20 cellular contexts compared by ENCODE assay signal in genomic region chr20:24646331-24646730, GRCh38.
DNase-seq lines count a peak whose midpoint lies in the region; ATAC-seq and TF ChIP-seq lines count a peak whose summit lies in the region.
"Had no signal": no experiment of that assay in that cellular context is flagged by ENCODE, and none has a peak within 500 bp of the region (broad histone marks: within the 10 kb centered on the region; RNA-seq: fewer than 3 reads in every experiment).

No MANE protein-coding gene starts in this region.

- no peak overlapping the region for H3K9ac ChIP-seq in BLaER1 treated with 17β-estradiol and CSF1 and Interleukin-3, amounts not matched to agents 10 nM and 100 nM
- no peak overlapping the region for H3K9ac ChIP-seq in mesenchymal stem cell (ENCODE audit: low read length)

- H3K4ac ChIP-seq in mesenchymal stem cell (ENCODE audit: low read depth in 1 of 2, low read length in 2 of 2) = no peak overlapping the region

- H3K4me3 ChIP-seq in BLaER1 treated with 17β-estradiol and CSF1 and Interleukin-3, amounts not matched to agents 10 nM and 100 nM = no peak overlapping the region
- H3K4me3 ChIP-seq in Jurkat, Clone E6-1 (ENCODE audit: low read length) = no peak overlapping the region
- H3K4me3 ChIP-seq in mesenchymal stem cell (ENCODE audit: insufficient read depth in 1 of 2, low read depth in 1 of 2, low read length in 2 of 2) (no peak overlapping the region), stomach (no peak overlapping the region)
- H3K4me3 ChIP-seq: PC-9 had no signal

- H3K18ac ChIP-seq in mesenchymal stem cell (ENCODE audit: low read depth in 1 of 2, low read length in 2 of 2) = no peak overlapping the region

- no peak overlapping the region for H2BK12ac ChIP-seq in mesenchymal stem cell (ENCODE audit: low read length in 2 of 2)

- no peaks in the 10 kb centered on the region for H3K36me3 ChIP-seq in BLaER1 treated with 17β-estradiol and CSF1 and Interleukin-3, amounts not matched to agents 10 nM and 100 nM
- H3K36me3 ChIP-seq in mesenchymal stem cell (ENCODE audit: control insufficient read depth in 1 of 2, insufficient read depth in 2 of 2, low read depth in 1 of 2, low read length in 2 of 2) (no peaks in the 10 kb centered on the region), stomach (no peaks in the 10 kb centered on the region)

- H2AK5ac ChIP-seq in mesenchymal stem cell (ENCODE audit: low read length, severe bottlenecking) = no peak overlapping the region

- no peak overlapping the region for H4K91ac ChIP-seq in mesenchymal stem cell (ENCODE audit: low read length)

- H3K27me3 ChIP-seq in BLaER1 treated with 17β-estradiol and CSF1 and Interleukin-3, amounts not matched to agents 10 nM and 100 nM = no peaks in the 10 kb centered on the region
- no peaks in the 10 kb centered on the region for H3K27me3 ChIP-seq in mesenchymal stem cell (ENCODE audit: control insufficient read depth in 1 of 2, insufficient read depth in 1 of 2, low read length in 2 of 2)
- no peaks in the 10 kb centered on the region for H3K27me3 ChIP-seq in stomach

- no peaks in the 10 kb centered on the region for H4K20me1 ChIP-seq in BLaER1 treated with 17β-estradiol and CSF1 and Interleukin-3, amounts not matched to agents 10 nM and 100 nM

- 97% methylated on average over 10 of the region's 10 CpGs for WGBS in mesenchymal stem cell
- WGBS in stomach, 5 donors = 75 to 85% (median 81%) methylated on average over 10 of the region's 10 CpGs

- no peak for TF ChIP-seq CTCF in stomach (IDR thresholded peaks at IDR 0.05)

- no peak for TF ChIP-seq POLR2A in stomach (IDR thresholded peaks at IDR 0.05)

- no peak overlapping the region for H2AFZ ChIP-seq in mesenchymal stem cell (ENCODE audit: low read depth, low read length)
- H2AFZ ChIP-seq: PC-9 had no signal

- no peak overlapping the region for H3K23ac ChIP-seq in mesenchymal stem cell (ENCODE audit: low read length in 2 of 2)

- DNase-seq in Jurkat, Clone E6-1 (ENCODE audit: low read depth, low spot score) = peak; percentile 75
- peak; percentile 33 for DNase-seq in germinal center (ENCODE audit: low spot score)
- DNase-seq in sciatic nerve (ENCODE audit: low spot score) = peak; percentile 17
- DNase-seq in mesenchymal stem cell = no peak
- no peak for DNase-seq in NCI-H82 treated with DMSO at 0.1 percent for 48 hours (lab: John Stamatoyannopoulos, UW; ENCODE audit: unreplicated experiment)
- DNase-seq in stomach = no peak
- DNase-seq: DMS 273 treated with DMSO at 0.1 percent for 48 hours, GDM1, KBM-7, NCI-H1417, NCI-H187, NCI-H2107, NCI-H2227 treated with DMSO at 0.1 percent for 48 hours, NCI-H510A treated with DMSO at 0.1 percent for 48 hours, NCI-H82, PC-9, SIG-M5 had no signal

- H3K14ac ChIP-seq in mesenchymal stem cell (ENCODE audit: low read length in 2 of 2) = no peak overlapping the region

- H2BK120ac ChIP-seq in mesenchymal stem cell (ENCODE audit: low read depth, low read length) = no peak overlapping the region

- peaks cover 22 to 66% (median 61%) of the 10 kb centered on the region in 10 experiments for H3K4me1 ChIP-seq in BLaER1 treated with 17β-estradiol and CSF1 and Interleukin-3, amounts not matched to agents 10 nM and 100 nM
- H3K4me1 ChIP-seq in mesenchymal stem cell (ENCODE audit: control insufficient read depth, insufficient read depth, low read depth, low read length) (peaks cover 8% of the 10 kb centered on the region), stomach (peaks cover 7 to 17% (median 13%) of the 10 kb centered on the region in 4 donors)

- peak overlapping the region; percentile 27 to 83 (median 69); a peak in 19 of 22 replicates for H3K4me2 ChIP-seq in BLaER1 treated with 17β-estradiol and CSF1 and Interleukin-3, amounts not matched to agents 10 nM and 100 nM
- H3K4me2 ChIP-seq in mesenchymal stem cell (ENCODE audit: low read length, poor library complexity, severe bottlenecking) = no peak overlapping the region
- H3K4me2 ChIP-seq: PC-9 had no signal

- peaks cover 0 to 16% (median 0%) of the 10 kb centered on the region in 11 experiments; a peak in 4 of 22 replicates for H3K9me3 ChIP-seq in BLaER1 treated with 17β-estradiol and CSF1 and Interleukin-3, amounts not matched to agents 10 nM and 100 nM (replicated peaks in 1 of 11)
- H3K9me3 ChIP-seq in mesenchymal stem cell (ENCODE audit: control insufficient read depth, low read length) (peaks cover 8% of the 10 kb centered on the region), stomach (peaks cover 0 to 25% (median 0%) of the 10 kb centered on the region in 4 donors)

- H2BK15ac ChIP-seq in mesenchymal stem cell (ENCODE audit: low read depth, poor library complexity, severe bottlenecking) = no peak overlapping the region

- no peak for TF ChIP-seq EP300 in stomach (IDR thresholded peaks at IDR 0.05)

- intact Hi-C loops in sciatic nerve (cut with DNase I) (no loop called here), stomach (cut with DNase I; ENCODE audit: low total_unique reads) (no loop called here)

- no peak for ATAC-seq in sciatic nerve
- ATAC-seq: SK-N-SH treated with all-trans-retinoic acid at 6 μM for 48 hours had no signal

- H2BK5ac ChIP-seq in mesenchymal stem cell (ENCODE audit: low read depth, low read length, poor library complexity, severe bottlenecking) = no peak overlapping the region

- no peaks in the 10 kb centered on the region for H3K79me1 ChIP-seq in mesenchymal stem cell (replicated peaks; ENCODE audit: low read length, poor library complexity, severe bottlenecking)

- H4K8ac ChIP-seq in mesenchymal stem cell (ENCODE audit: low read length) = no peak overlapping the region

- H3K27ac ChIP-seq in BLaER1 treated with 17β-estradiol and CSF1 and Interleukin-3, amounts not matched to agents 10 nM and 100 nM = no peak overlapping the region
- H3K27ac ChIP-seq in mesenchymal stem cell (ENCODE audit: low read length, poor library complexity, severe bottlenecking) = no peak overlapping the region
- H3K27ac ChIP-seq in stomach = no peak overlapping the region
- H3K27ac ChIP-seq: PC-9, RWPE1 had no signal

Comparison
In these comparisons a context has a peak if more than half of its experiments do, and no peak if none do; other contexts are left out.
1. DNase-seq: peak in Jurkat, Clone E6-1 (single experiment), germinal center (single experiment) and sciatic nerve (single experiment); none in mesenchymal stem cell (single experiment), NCI-H82 treated with DMSO at 0.1 percent for 48 hours (single experiment) and stomach (single experiment).